ENCODE assay signal across 8 cellular contexts in genomic region chr1:18957136-18957521, GRCh38. TPM values are rescaled to one million over a fixed set of nuclear protein-coding genes. Genes with fewer than 3 reads are reported as not detected.
DNase-seq lines count a peak whose midpoint lies in the region; TF ChIP-seq lines count a peak whose summit lies in the region.

No MANE protein-coding gene starts in this region.

- peaks cover 11% of the 10 kb centered on the region for H3K27me3 ChIP-seq in AG04450 (ENCODE audit: control insufficient read depth, insufficient read depth, low read length)
- H3K27me3 ChIP-seq in HL-60 (ENCODE audit: insufficient read depth, poor library complexity, severe bottlenecking): peaks cover 30% of the 10 kb centered on the region
- H3K27me3 ChIP-seq in mononuclear cell (ENCODE audit: insufficient read depth, low read length): peaks cover 13% of the 10 kb centered on the region
- H3K27me3 ChIP-seq in uterus: no peaks in the 10 kb centered on the region

- no peaks in the 10 kb centered on the region for H3K36me3 ChIP-seq in uterus

- no peak for TF ChIP-seq POLR2A in uterus (IDR thresholded peaks at IDR 0.05)
- no peak for TF ChIP-seq POLR2A in erythroblast (IDR thresholded peaks at IDR 0.05; ENCODE audit: low read length)

- H3K27ac ChIP-seq in AG04450 (ENCODE audit: low read depth, low read length) (peak overlapping the region; percentile 21), HL-60 (replicated peaks) (no peak overlapping the region), uterus (peak overlapping the region; percentile 86)

- no peaks in the 10 kb centered on the region for H3K9me3 ChIP-seq in AG04450 (ENCODE audit: control insufficient read depth, insufficient read depth, low read length)
- no peaks in the 10 kb centered on the region for H3K9me3 ChIP-seq in mononuclear cell (ENCODE audit: low read depth, low read length)
- no peaks in the 10 kb centered on the region for H3K9me3 ChIP-seq in uterus

- DNase-seq in AG04450 (ENCODE audit: low read depth, low spot score) (no peak), HL-60 (ENCODE audit: low read depth in 1 of 2, low spot score in 1 of 2) (no peak), choroid plexus epithelial cell (ENCODE audit: low read depth) (no peak), uterus (peak in 1 of 2 donors; percentile 59), GM19240 (ENCODE audit: insufficient read length, low spot score) (no peak), RPMI8226 (no peak), erythroblast (lab: John Stamatoyannopoulos, UW) (no peak)

- CTCF ChIA-PET in AG04450 (lab: Charles Lee): interaction anchor here (4.2 to 4.8 kb wide), 2 partner anchors 45 to 50 kb away, joined by 16 to 27 read pairs; no protein-coding TSS in a partner anchor

- H3K4me1 ChIP-seq in mononuclear cell (ENCODE audit: insufficient read depth, low read length) (peaks cover 47% of the 10 kb centered on the region), uterus (peaks cover 0 to 5% of the 10 kb centered on the region in 2 donors)

- POLR2A ChIA-PET in AG04450 (lab: Yijun Ruan, JAX): interaction anchor here (0.6 to 1.1 kb wide), 6 partner anchors 19 to 76 kb away, joined by 3 to 5 read pairs (median 3); partner anchors contain the start of gene ALDH4A1

- H3K4me3 ChIP-seq in AG04450 (ENCODE audit: low read depth, low read length): peak overlapping the region; percentile 71
- peak overlapping the region; percentile 57 for H3K4me3 ChIP-seq in HL-60 (replicated peaks; ENCODE audit: insufficient read depth, low read length)
- H3K4me3 ChIP-seq in choroid plexus epithelial cell (ENCODE audit: low read depth, low read length): peak overlapping the region; percentile 78
- peak overlapping the region; percentile 41 for H3K4me3 ChIP-seq in mononuclear cell (ENCODE audit: low read length)
- H3K4me3 ChIP-seq in uterus: peak overlapping the region; percentile 66 to 90

- TF ChIP-seq CTCF in AG04450 (IDR thresholded peaks at IDR 0.05; ENCODE audit: low read depth, low read length): no peak
- TF ChIP-seq CTCF in HL-60 (IDR thresholded peaks at IDR 0.05; ENCODE audit: insufficient read depth, low read length): no peak
- no peak for TF ChIP-seq CTCF in choroid plexus epithelial cell (conservative IDR thresholded peaks at IDR 0.05; ENCODE audit: low read depth, low read length)
- TF ChIP-seq CTCF in uterus (IDR thresholded peaks at IDR 0.05): no peak

- intact Hi-C loops in uterus (cut with DNase I; ENCODE audit: low total_unique reads): no loop called here

RNA-seq across cellular contexts. Expression of gene IFFO2, which starts 0.7 kb away (rescaled TPM):
- polyA plus RNA-seq in AG04450 (2011; rRNA removed): 6.8 and 7.8 TPM in 2 replicates
- polyA minus RNA-seq in AG04450 (2011; rRNA and poly(A)+ RNA removed): 13.7 and 15.2 TPM in 2 replicates
- total RNA-seq in mononuclear cell (37.5 TPM), uterus (10 to 100 TPM in 1 of 4 donors, 1 to 10 TPM in 3; 4.1 to 19.4 (median 7.3) TPM)

RNA-seq across cellular contexts. Expression of gene ALDH4A1, which starts 54.8 kb away (rescaled TPM):
- 8.8 and 14.7 TPM in 2 replicates for polyA plus RNA-seq in AG04450 (2011; rRNA removed)
- polyA minus RNA-seq in AG04450 (2011; rRNA and poly(A)+ RNA removed): 8.3 and 10.4 TPM in 2 replicates
- total RNA-seq in mononuclear cell: 0.73 TPM
- 10 to 100 TPM in 2 of 4 donors, 1 to 10 TPM in 2; 2.6 to 18.5 (median 10.3) TPM for total RNA-seq in uterus
